ENCODE assay signal across 21 cellular contexts in the genomic region with DNA sequence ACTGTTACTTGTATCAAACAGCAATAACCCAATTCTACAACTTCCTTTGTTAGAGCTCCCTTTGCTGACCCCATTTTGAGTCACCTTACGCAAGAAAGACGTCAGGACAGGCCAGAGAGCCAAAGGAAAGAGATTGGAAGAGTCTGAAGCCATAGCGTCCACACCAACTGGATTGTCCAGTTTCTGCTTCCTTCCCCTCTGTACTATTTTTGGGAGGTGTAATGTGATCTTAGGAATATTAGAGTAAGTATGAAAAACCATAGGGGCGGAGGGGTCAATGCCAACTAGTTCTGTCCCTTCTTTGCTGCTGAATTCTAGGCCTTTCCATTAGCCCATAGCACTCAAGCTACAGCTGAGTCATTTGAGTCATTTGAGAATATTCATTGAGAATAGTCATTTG.
"Had no signal": no experiment of that assay in that cellular context is flagged by ENCODE, and none has a peak within 500 bp of the region (broad histone marks: within the 10 kb centered on the region; RNA-seq: fewer than 3 reads in every experiment).

No MANE protein-coding gene starts in this region.

- FAIRE-seq: keratinocyte, pancreas had no signal

- H3K4me1 ChIP-seq: lower lobe of right lung, pancreas, right atrium auricular region, stomach, vagina had no signal

- H3K9me3 ChIP-seq: gastrocnemius medialis, lower lobe of right lung, pancreas, right atrium auricular region, sigmoid colon, stomach, thyroid gland, vagina had no signal

- H3K27ac ChIP-seq: lower lobe of right lung, pancreas, right atrium auricular region, sigmoid colon, stomach, thyroid gland, vagina had no signal

- DNase-seq: cortex of kidney; foreskin fibroblast; gastrocnemius medialis; head of caudate nucleus; left ventricle myocardium superior; lower lobe of right lung; naive thymus-derived CD8-positive, alpha-beta T cell; nephron progenitor cell; nucleus accumbens; pancreas; sigmoid colon; stimulated activated CD4-positive, alpha-beta T cell treated with anti-CD3 and anti-CD28 coated beads, Interleukin-2, amount 100 ng/mL, for 24 hours; stimulated activated CD4-positive, alpha-beta T cell treated with anti-CD3 and anti-CD28 coated beads, Interleukin-4, amount 100 ng/mL, for 24 hours; stimulated activated naive CD4-positive, alpha-beta T cell treated with Interleukin-2 at 50 U/mL for 16 hours; stomach; thyroid gland; trophoblast cell had no signal

- H3K27me3 ChIP-seq: gastrocnemius medialis, pancreas, right atrium auricular region, sigmoid colon, stomach, thyroid gland, vagina had no signal

- H3K36me3 ChIP-seq: gastrocnemius medialis, lower lobe of right lung, pancreas, right atrium auricular region, sigmoid colon, stomach, thyroid gland, vagina had no signal

- H3K4me3 ChIP-seq: gastrocnemius medialis, lower lobe of right lung, pancreas, right atrium auricular region, sigmoid colon, stomach, thyroid gland, vagina had no signal

- ATAC-seq: gastrocnemius medialis; left ventricle myocardium superior; lower lobe of right lung; naive thymus-derived CD8-positive, alpha-beta T cell; pancreas; stimulated activated effector memory CD8-positive, alpha-beta T cell treated with anti-CD3 and anti-CD28 coated beads, Interleukin-12 subunit alpha, Interleukin-12 subunit beta, amount 100 ng/mL, for 72 hours had no signal
